1 cellular context compared by ENCODE assay signal in genomic region chr18:36330435-36331049, GRCh38.
TF ChIP-seq lines count a peak whose summit lies in the region.

No MANE protein-coding gene starts in this region.

TF ChIP-seq in IMR-90, 13 proteins besides CTCF, POLR2A, EP300 and RAD21:
- TF ChIP-seq CHD1 (IDR thresholded peaks at IDR 0.05; ENCODE audit: low read depth, low read length) (no peak), CEBPB (IDR thresholded peaks at IDR 0.05; ENCODE audit: low read depth, low read length) (no peak), MAZ (IDR thresholded peaks at IDR 0.05; ENCODE audit: borderline replicate concordance, low read depth, low read length) (no peak)
TF ChIP-seq in IMR-90: peak in this region for 0.
